In genomic region chrX:21658746-21659145, GRCh38 we compare ENCODE assay signal across 13 cellular contexts. TPM values are rescaled to one million over a fixed set of nuclear protein-coding genes. Genes with fewer than 3 reads are reported as not detected.
DNase-seq lines count a peak whose midpoint lies in the region; ATAC-seq and TF ChIP-seq lines count a peak whose summit lies in the region.
"Had no signal": no experiment of that assay in that cellular context is flagged by ENCODE, and none has a peak within 500 bp of the region (broad histone marks: within the 10 kb centered on the region; RNA-seq: fewer than 3 reads in every experiment).

No MANE protein-coding gene starts in this region.

- H3K27ac ChIP-seq in brain microvascular endothelial cell: no peak overlapping the region
- H3K27ac ChIP-seq in left lung: no peak overlapping the region
- no peak overlapping the region for H3K27ac ChIP-seq in upper lobe of left lung
- H3K27ac ChIP-seq: BLaER1 treated with 17β-estradiol and CSF1 and Interleukin-3, amounts not matched to agents 10 nM and 100 nM; esophagus squamous epithelium; HL-60 had no signal

- no peak for TF ChIP-seq EP300 in upper lobe of left lung (IDR thresholded peaks at IDR 0.05)

- peak; percentile 1 to 11 for DNase-seq in stimulated activated CD4-positive, alpha-beta T cell treated with anti-CD3 and anti-CD28 coated beads, Interleukin-2, amount 100 ng/mL, for 48 hours
- DNase-seq in stimulated activated CD4-positive, alpha-beta T cell treated with anti-CD3 and anti-CD28 coated beads, Interleukin-12 subunit alpha, Interleukin-12 subunit beta, amount 100 ng/mL, for 4 hours: no peak
- DNase-seq in brain microvascular endothelial cell (no peak), left lung (peak in 1 of 2 donors; percentile 31), upper lobe of left lung (peak in 1 of 2 donors; percentile 37), LoVo (ENCODE audit: low spot score) (no peak), NCI-H2227 (lab: John Stamatoyannopoulos, UW; ENCODE audit: unreplicated experiment) (no peak)
- DNase-seq: esophagus squamous epithelium, NCI-H146 had no signal

- intact Hi-C loops in left lung (cut with DNase I): no loop called here

- H3K4me3 ChIP-seq in brain microvascular endothelial cell (ENCODE audit: low read depth, low read length) (peak overlapping the region; percentile 30), left lung (no peak overlapping the region), upper lobe of left lung (peak overlapping the region in 3 of 4 donors; percentile 1 to 25 (median 25))
- H3K4me3 ChIP-seq: BLaER1 treated with 17β-estradiol and CSF1 and Interleukin-3, amounts not matched to agents 10 nM and 100 nM had no signal

- in situ Hi-C loops in brain microvascular endothelial cell (cut with HindIII; ENCODE audit: low pct_ligation_motif_present, low sequenced_read_pairs): no loop called here

- no peaks in the 10 kb centered on the region for H3K36me3 ChIP-seq in brain microvascular endothelial cell (replicated peaks)
- no peaks in the 10 kb centered on the region for H3K36me3 ChIP-seq in left lung
- H3K36me3 ChIP-seq in upper lobe of left lung: no peaks in the 10 kb centered on the region
- H3K36me3 ChIP-seq: esophagus squamous epithelium had no signal

- 39% methylated on average over 21 of the region's 23 CpGs; no CpG with 5 or more reads in 1 of the 2 donors for WGBS in upper lobe of left lung, 2 donors

- ATAC-seq in left lung (peak; percentile 68), upper lobe of left lung (ENCODE audit: low FRiP score in 2 of 2) (no peak), GM21526 (IDR thresholded peaks at IDR 0.05; ENCODE audit: low FRiP score, unreplicated experiment) (no peak)

- no peaks in the 10 kb centered on the region for H3K9me3 ChIP-seq in left lung
- no peaks in the 10 kb centered on the region for H3K9me3 ChIP-seq in upper lobe of left lung
- H3K9me3 ChIP-seq: esophagus squamous epithelium had no signal

- H3K27me3 ChIP-seq in brain microvascular endothelial cell (replicated peaks) (no peaks in the 10 kb centered on the region), left lung (peaks cover 14 to 47% of the 10 kb centered on the region in 2 donors), upper lobe of left lung (peaks cover 0 to 13% (median 0%) of the 10 kb centered on the region in 4 donors)
- H3K27me3 ChIP-seq: BLaER1 treated with 17β-estradiol and CSF1 and Interleukin-3, amounts not matched to agents 10 nM and 100 nM had no signal

- TF ChIP-seq POLR2A in upper lobe of left lung (IDR thresholded peaks at IDR 0.05): no peak

- no peaks in the 10 kb centered on the region for H3K4me1 ChIP-seq in left lung
- peaks cover 0 to 12% (median 0%) of the 10 kb centered on the region in 4 donors for H3K4me1 ChIP-seq in upper lobe of left lung
- H3K4me1 ChIP-seq: BLaER1 treated with 17β-estradiol and CSF1 and Interleukin-3, amounts not matched to agents 10 nM and 100 nM had no signal

- TF ChIP-seq CTCF in brain microvascular endothelial cell (IDR thresholded peaks at IDR 0.05; ENCODE audit: low read depth, low read length, missing control alignments): no peak
- TF ChIP-seq CTCF in left lung (IDR thresholded peaks at IDR 0.05): no peak
- no peak for TF ChIP-seq CTCF in upper lobe of left lung (IDR thresholded peaks at IDR 0.05)

RNA-seq across cellular contexts. Expression of gene KLHL34, which starts 0.6 kb away (rescaled TPM):
- not detected for total RNA-seq in left lung
- not detected for total RNA-seq in upper lobe of left lung
- total RNA-seq: H7 had no signal

Comparison
In these comparisons a context has a peak if more than half of its experiments do, and no peak if none do; other contexts are left out.
1. DNase-seq: peak in stimulated activated CD4-positive, alpha-beta T cell treated with anti-CD3 and anti-CD28 coated beads, Interleukin-2, amount 100 ng/mL, for 48 hours (2 of 2); none in stimulated activated CD4-positive, alpha-beta T cell treated with anti-CD3 and anti-CD28 coated beads, Interleukin-12 subunit alpha, Interleukin-12 subunit beta, amount 100 ng/mL, for 4 hours (single experiment), brain microvascular endothelial cell (single experiment), LoVo (single experiment) and NCI-H2227 (single experiment).
2. H3K4me3 ChIP-seq: peak in brain microvascular endothelial cell (single experiment) and upper lobe of left lung (3 of 4); none in left lung (0 of 2).